8 cellular contexts compared by ENCODE assay signal in genomic region chr2:88190808-88191721, GRCh38. TPM values are rescaled to one million over a fixed set of nuclear protein-coding genes. Genes with fewer than 3 reads are reported as not detected.
DNase-seq lines count a peak whose midpoint lies in the region; ATAC-seq and TF ChIP-seq lines count a peak whose summit lies in the region.

No MANE protein-coding gene starts in this region.

- H3K4me3 ChIP-seq in HAP-1 (no peak overlapping the region), fibroblast of lung (replicated peaks in 1 of 4; ENCODE audit: control extremely low read depth in 1 of 4, insufficient read depth in 1 of 4, low read depth in 3 of 4, low read length in 4 of 4) (no peak overlapping the region)

- ATAC-seq in HG03280 (IDR thresholded peaks at IDR 0.05; ENCODE audit: unreplicated experiment) (no peak), GM21717 (IDR thresholded peaks at IDR 0.05; ENCODE audit: unreplicated experiment) (no peak)

- H4K20me1 ChIP-seq in fibroblast of lung (ENCODE audit: control insufficient read depth, extremely low read depth, insufficient read depth, low read length), result no peaks in the 10 kb centered on the region

- H3K27ac ChIP-seq in RWPE1 (no peak overlapping the region), fibroblast of lung (ENCODE audit: insufficient read depth, low read length) (no peak overlapping the region)

- no peaks in the 10 kb centered on the region for H3K79me2 ChIP-seq in fibroblast of lung (ENCODE audit: control insufficient read depth, insufficient read depth, low read length)

- no peak overlapping the region for H3K4me2 ChIP-seq in fibroblast of lung (ENCODE audit: extremely low read depth, insufficient read depth, low read length)

- no peaks in the 10 kb centered on the region for H3K4me1 ChIP-seq in HAP-1
- H3K4me1 ChIP-seq in fibroblast of lung (ENCODE audit: control insufficient read depth, extremely low read depth, insufficient read depth, low read length), result no peaks in the 10 kb centered on the region

- CTCF ChIA-PET in RWPE1 (lab: Yijun Ruan, JAX), result interaction anchor here (0.5 to 1.3 kb wide), 8 partner anchors 12 to 301 kb away, joined by 3 to 6 read pairs (median 4); no protein-coding TSS in a partner anchor

- H3K9me3 ChIP-seq in HAP-1 (no peaks in the 10 kb centered on the region), fibroblast of lung (ENCODE audit: control insufficient read depth, insufficient read depth, low read depth, low read length) (no peaks in the 10 kb centered on the region)

- H3K36me3 ChIP-seq in HAP-1 (replicated peaks) (no peaks in the 10 kb centered on the region), fibroblast of lung (ENCODE audit: control insufficient read depth, insufficient read depth, low read length) (no peaks in the 10 kb centered on the region)

- POLR2A ChIA-PET in RWPE1 (lab: Yijun Ruan, JAX; ENCODE audit: low non-redundant PET), result no interaction called here

- no peaks in the 10 kb centered on the region for H3K27me3 ChIP-seq in HAP-1 (ENCODE audit: low read depth)
- no peaks in the 10 kb centered on the region for H3K27me3 ChIP-seq in fibroblast of lung (ENCODE audit: control insufficient read depth, insufficient read depth, low read length)

- no peak overlapping the region for H2AFZ ChIP-seq in fibroblast of lung (ENCODE audit: low read length)

- DNase-seq in DMS153 (lab: John Stamatoyannopoulos, UW) (peak; percentile 2), HAP-1 (ENCODE audit: low spot score in 2 of 2) (peak; percentile 31 to 79), RWPE1 (ENCODE audit: low spot score) (peak; percentile 49), fibroblast of lung (ENCODE audit: low read depth in 2 of 2) (peak; percentile 13 to 57), non-pigmented ciliary epithelial cell (ENCODE audit: low read depth) (peak; percentile 22), mesenteric fat pad (ENCODE audit: low spot score) (no peak)

- no peak overlapping the region for H3K9ac ChIP-seq in fibroblast of lung (ENCODE audit: insufficient read depth, low read length)

- TF ChIP-seq CTCF in RWPE1 (conservative IDR thresholded peaks at IDR 0.05; ENCODE audit: low read depth) (peak; percentile 58), fibroblast of lung (conservative IDR thresholded peaks at IDR 0.05 in 1 of 2, IDR thresholded peaks at IDR 0.05 in 1 of 2; ENCODE audit: low read depth in 1 of 2, low read length in 2 of 2) (peak; percentile 15 to 67)

- in situ Hi-C loops in HAP-1 (cut with MboI; ENCODE audit: low sequenced_read_pairs), result no loop called here

RNA-seq across cellular contexts. Expression of gene THNSL2, which starts 20.9 kb away (rescaled TPM):
- total RNA-seq in fibroblast of lung, result 9.9 and 17.5 TPM in 2 replicates
- polyA plus RNA-seq in fibroblast of lung, result 6.0 TPM in 1 of 2 replicates, not detected in the other
- polyA plus RNA-seq in fibroblast of lung (2012), result 4.4 TPM in 1 of 2 replicates, not detected in the other
- 17.8 TPM in 1 of 2 replicates, not detected in the other for polyA minus RNA-seq in fibroblast of lung (ENCODE audit: low replicate concordance)
- total RNA-seq in mesenteric fat pad, result 21.1 TPM
